ENCODE assay signal across 8 cellular contexts in the genomic region with DNA sequence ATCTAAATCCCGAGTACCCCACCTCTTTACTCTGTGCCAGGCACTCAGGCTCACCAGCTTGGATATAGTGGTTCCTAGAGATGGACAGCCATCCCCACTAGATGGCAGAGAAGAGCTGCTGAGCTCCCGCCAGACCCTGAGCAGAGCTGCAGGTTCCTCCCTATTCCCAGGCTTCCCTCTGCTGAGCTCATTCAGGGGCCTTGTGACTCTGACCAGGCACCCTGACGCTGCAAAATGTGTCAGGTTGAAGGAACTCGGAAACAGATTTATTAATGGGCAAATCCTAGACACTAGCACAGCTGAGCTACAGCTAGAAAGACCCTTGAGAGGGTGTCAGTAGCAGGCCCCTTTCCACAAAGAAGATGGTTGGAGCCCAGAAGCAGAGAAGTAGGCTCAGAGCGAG. TPM values are rescaled to one million over a fixed set of nuclear protein-coding genes. Genes with fewer than 3 reads are reported as not detected.
DNase-seq lines count a peak whose midpoint lies in the region; ATAC-seq and TF ChIP-seq lines count a peak whose summit lies in the region.

No MANE protein-coding gene starts in this region.

- no peaks in the 10 kb centered on the region for H3K27me3 ChIP-seq in BLaER1

- H3K36me3 ChIP-seq in BLaER1 = peaks cover 69% of the 10 kb centered on the region
- no peaks in the 10 kb centered on the region for H3K36me3 ChIP-seq in mucosa of descending colon (ENCODE audit: low read depth)

- intact Hi-C loops in mucosa of descending colon (cut with DNase I, micrococcal nuclease) = loop anchor here in 1 of 2 donors (5.0 kb wide), 1 partner anchor 337 kb away; no protein-coding TSS in a partner anchor

- peak; percentile 92 for ATAC-seq in mucosa of descending colon

- 0 out of 2 replicates have a peak overlapping the region, but pooled peaks have one; percentile 43 for H3K9ac ChIP-seq in BLaER1

- H3K27ac ChIP-seq in BLaER1 = 0 out of 2 replicates have a peak overlapping the region, but pooled peaks have one; percentile 13

- H4K20me1 ChIP-seq in BLaER1 = no peaks in the 10 kb centered on the region

- H3K9me3 ChIP-seq in BLaER1 (no peaks in the 10 kb centered on the region), mucosa of descending colon (no peaks in the 10 kb centered on the region)

- no peak for TF ChIP-seq POLR2A in erythroblast (IDR thresholded peaks at IDR 0.05; ENCODE audit: low read length)

- H3K4me1 ChIP-seq in BLaER1 (peaks cover 7% of the 10 kb centered on the region), mucosa of descending colon (ENCODE audit: low read depth) (no peaks in the 10 kb centered on the region)

- TF ChIP-seq CTCF in mucosa of descending colon (IDR thresholded peaks at IDR 0.05) = peak; percentile 50

- DNase-seq in GM19238 (ENCODE audit: insufficient read length, low spot score) (peak; percentile 78), HT-29 (ENCODE audit: low spot score) (peak; percentile 84), NOMO-1 (lab: John Stamatoyannopoulos, UW; ENCODE audit: unreplicated experiment in 2 of 2) (peak; percentile 87 to 94), erythroblast (lab: John Stamatoyannopoulos, UW) (peak; percentile 82 to 93), mucosa of descending colon (peak; percentile 73 to 82 (median 79))
- peak; percentile 9 for DNase-seq in activated CD8-positive, alpha-beta memory T cell treated with anti-CD3 and anti-CD28 coated beads, Interleukin-2, amount 50 U/mL, for 24 hours (ENCODE audit: extremely low read depth)
- DNase-seq in stimulated activated CD8-positive, alpha-beta memory T cell treated with anti-CD3 and anti-CD28 coated beads, Interleukin-4, amount 100 ng/mL, for 48 hours = peak; percentile 63

- no peak overlapping the region for H3K4me3 ChIP-seq in BLaER1
- H3K4me3 ChIP-seq in mucosa of descending colon = no peak overlapping the region

- peak overlapping the region; percentile 24; the same call in 1 of the 2 replicates for H3K4me2 ChIP-seq in BLaER1

RNA-seq across cellular contexts. Expression of gene RHO, which starts 38.2 kb away (rescaled TPM):
- not detected in 2 replicates for total RNA-seq in HT-29 (2014; rRNA removed; shearing (Covaris generic))
- total RNA-seq in mucosa of descending colon = not detected

RNA-seq across cellular contexts. Expression of gene IFT122, which starts 50.2 kb away (rescaled TPM):
- total RNA-seq in HT-29 (2014; rRNA removed; shearing (Covaris generic)) = 19.7 and 24.0 TPM in 2 replicates
- total RNA-seq in mucosa of descending colon = 10 to 100 TPM; 24.6 to 35.0 (median 29.6) TPM

RNA-seq across cellular contexts. Expression of gene MBD4, which starts 50.5 kb away (rescaled TPM):
- total RNA-seq in HT-29 (2014; rRNA removed; shearing (Covaris generic)) = 19.9 and 21.1 TPM in 2 replicates
- 10 to 100 TPM; 26.6 to 30.6 (median 27.2) TPM for total RNA-seq in mucosa of descending colon

RNA-seq across cellular contexts. Expression of gene H1-8, which starts 52.7 kb away (rescaled TPM):
- not detected in 2 replicates for total RNA-seq in HT-29 (2014; rRNA removed; shearing (Covaris generic))
- not detected for total RNA-seq in mucosa of descending colon

Comparison
In these comparisons a context has a peak if more than half of its experiments do, and no peak if none do; other contexts are left out.
1. DNase-seq: peak in every context shown above with its lines; median percentile 90 in NOMO-1; 88 in erythroblast; 84 in HT-29; 79 in mucosa of descending colon; 78 in GM19238; 63 in stimulated activated CD8-positive, alpha-beta memory T cell treated with anti-CD3 and anti-CD28 coated beads, Interleukin-4, amount 100 ng/mL, for 48 hours; 9 in activated CD8-positive, alpha-beta memory T cell treated with anti-CD3 and anti-CD28 coated beads, Interleukin-2, amount 50 U/mL, for 24 hours.